Comparison of ENCODE assay signal across 30 cellular contexts in the genomic region with DNA sequence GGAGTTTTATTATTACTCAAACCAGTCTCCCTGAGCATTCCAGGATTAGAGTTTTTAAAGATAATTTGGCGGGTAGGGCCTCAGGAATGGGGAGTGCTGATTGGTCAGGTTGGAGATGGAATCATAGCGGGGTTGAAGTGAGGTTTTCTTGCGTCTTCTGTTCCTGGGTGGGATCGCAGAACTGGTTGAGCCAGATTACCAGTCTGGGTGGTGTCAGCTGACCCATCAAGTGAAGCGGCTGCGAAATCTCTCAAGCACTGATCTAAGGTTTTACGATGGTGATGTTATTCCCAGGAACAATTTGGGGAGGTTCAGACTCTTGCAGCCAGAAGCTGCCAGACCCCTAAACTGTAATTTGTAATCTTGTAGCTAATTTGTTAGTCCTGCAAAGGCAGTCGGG.
"Had no signal": no experiment of that assay in that cellular context is flagged by ENCODE, and none has a peak within 500 bp of the region (broad histone marks: within the 10 kb centered on the region; RNA-seq: fewer than 3 reads in every experiment).

No MANE protein-coding gene starts in this region.

- H3K27me3 ChIP-seq: heart left ventricle, pancreas, right atrium auricular region, stomach, thyroid gland had no signal

- H3K9me3 Mint-ChIP-seq: activated CD4-positive, alpha-beta memory T cell treated with anti-CD3 and anti-CD28 coated beads, Interleukin-2, amount 10 ng/mL, durations not matched to agents 7 days and 5 days; activated naive CD4-positive, alpha-beta T cell treated with anti-CD3 and anti-CD28 coated beads, Interleukin-2, amount 10 ng/mL, durations not matched to agents 7 days and 5 days; activated naive CD8-positive, alpha-beta T cell treated with anti-CD3 and anti-CD28 coated beads, Interleukin-2, amount 10 ng/mL, durations not matched to agents 7 days and 5 days; activated T-cell treated with anti-CD3 and anti-CD28 coated beads, Interleukin-2, amount 50 U/mL, for 24 hours; effector memory CD8-positive, alpha-beta T cell; immature natural killer cell; naive B cell; neural crest cell; stimulated activated naive B cell treated with anti-CD40 and anti-IgM and Interleukin-4, amounts not matched to agents 10 μg/mL and 1 μg/mL and 100 μg/mL, for 72 hours; T-helper 2 cell treated with Interferon-gamma antibody and Interleukin-4, amounts not matched to agents 5 μg/mL and 100 μg/mL, for 36 hours had no signal

- H3K4me3 Mint-ChIP-seq: activated CD4-positive, alpha-beta memory T cell treated with anti-CD3 and anti-CD28 coated beads, Interleukin-2, amount 10 ng/mL, durations not matched to agents 7 days and 5 days; activated naive CD4-positive, alpha-beta T cell treated with anti-CD3 and anti-CD28 coated beads, Interleukin-2, amount 10 ng/mL, durations not matched to agents 7 days and 5 days; activated naive CD8-positive, alpha-beta T cell treated with anti-CD3 and anti-CD28 coated beads, Interleukin-2, amount 10 ng/mL, durations not matched to agents 7 days and 5 days; activated T-cell treated with anti-CD3 and anti-CD28 coated beads, Interleukin-2, amount 50 U/mL, for 24 hours; effector memory CD8-positive, alpha-beta T cell; immature natural killer cell; naive B cell; neural crest cell; stimulated activated naive B cell treated with anti-CD40 and anti-IgM and Interleukin-4, amounts not matched to agents 10 μg/mL and 1 μg/mL and 100 μg/mL, for 72 hours; T-helper 2 cell treated with Interferon-gamma antibody and Interleukin-4, amounts not matched to agents 5 μg/mL and 100 μg/mL, for 36 hours had no signal

- H3K27ac Mint-ChIP-seq: activated CD4-positive, alpha-beta memory T cell treated with anti-CD3 and anti-CD28 coated beads, Interleukin-2, amount 10 ng/mL, durations not matched to agents 7 days and 5 days; activated naive CD4-positive, alpha-beta T cell treated with anti-CD3 and anti-CD28 coated beads, Interleukin-2, amount 10 ng/mL, durations not matched to agents 7 days and 5 days; activated naive CD8-positive, alpha-beta T cell treated with anti-CD3 and anti-CD28 coated beads, Interleukin-2, amount 10 ng/mL, durations not matched to agents 7 days and 5 days; activated T-cell treated with anti-CD3 and anti-CD28 coated beads, Interleukin-2, amount 50 U/mL, for 24 hours; effector memory CD8-positive, alpha-beta T cell; immature natural killer cell; stimulated activated naive B cell treated with anti-CD40 and anti-IgM and Interleukin-4, amounts not matched to agents 10 μg/mL and 1 μg/mL and 100 μg/mL, for 72 hours; T-helper 2 cell treated with Interferon-gamma antibody and Interleukin-4, amounts not matched to agents 5 μg/mL and 100 μg/mL, for 36 hours had no signal

- H3K27ac ChIP-seq: heart left ventricle, lower lobe of right lung, pancreas, right atrium auricular region, stomach, thyroid gland had no signal

- H3K4me1 Mint-ChIP-seq: activated CD4-positive, alpha-beta memory T cell treated with anti-CD3 and anti-CD28 coated beads, Interleukin-2, amount 10 ng/mL, durations not matched to agents 7 days and 5 days; activated naive CD4-positive, alpha-beta T cell treated with anti-CD3 and anti-CD28 coated beads, Interleukin-2, amount 10 ng/mL, durations not matched to agents 7 days and 5 days; activated naive CD8-positive, alpha-beta T cell treated with anti-CD3 and anti-CD28 coated beads, Interleukin-2, amount 10 ng/mL, durations not matched to agents 7 days and 5 days; immature natural killer cell; naive B cell; stimulated activated naive B cell treated with anti-CD40 and anti-IgM and Interleukin-4, amounts not matched to agents 10 μg/mL and 1 μg/mL and 100 μg/mL, for 72 hours had no signal

- DNase-seq: activated CD4-positive, alpha-beta memory T cell treated with anti-CD3 and anti-CD28 coated beads, Interleukin-2, amount 10 ng/mL, durations not matched to agents 7 days and 5 days; activated CD4-positive, alpha-beta T cell treated with anti-CD3 and anti-CD28 coated beads for 48 hours; activated CD8-positive, alpha-beta memory T cell treated with anti-CD3 and anti-CD28 coated beads, Interleukin-2, amount 50 U/mL, for 48 hours; activated gamma-delta T cell; activated naive CD4-positive, alpha-beta T cell treated with anti-CD3 and anti-CD28 coated beads, Interleukin-2, amount 10 ng/mL, durations not matched to agents 7 days and 5 days; activated naive CD8-positive, alpha-beta T cell treated with anti-CD3 and anti-CD28 coated beads, Interleukin-2, amount 10 ng/mL, durations not matched to agents 7 days and 5 days; activated T-cell treated with anti-CD3 and anti-CD28 coated beads, Interleukin-2, amount 50 U/mL, for 24 hours; amniotic stem cell; caudate nucleus; cortex of kidney; effector memory CD8-positive, alpha-beta T cell; foreskin fibroblast; heart left ventricle; hypothalamus; immature natural killer cell; lower lobe of right lung; mesenchymal stem cell; naive B cell; nucleus accumbens; pancreas; stimulated activated CD4-positive, alpha-beta T cell treated with anti-CD3 and anti-CD28 coated beads, Interleukin-15, amount 100 ng/mL, for 24 hours; stimulated activated CD4-positive, alpha-beta T cell treated with anti-CD3 and anti-CD28 coated beads, Interleukin-2, amount 100 ng/mL, for 24 hours; stimulated activated naive B cell treated with anti-CD40 and anti-IgM and Interleukin-4, amounts not matched to agents 10 μg/mL and 1 μg/mL and 100 μg/mL, for 72 hours; stomach; T-helper 1 cell; thyroid gland had no signal

- H3K4me3 ChIP-seq: heart left ventricle, lower lobe of right lung, pancreas, right atrium auricular region, stomach, thyroid gland had no signal

- H3K36me3 Mint-ChIP-seq: activated naive CD4-positive, alpha-beta T cell treated with anti-CD3 and anti-CD28 coated beads, Interleukin-2, amount 10 ng/mL, durations not matched to agents 7 days and 5 days; activated naive CD8-positive, alpha-beta T cell treated with anti-CD3 and anti-CD28 coated beads, Interleukin-2, amount 10 ng/mL, durations not matched to agents 7 days and 5 days; immature natural killer cell; naive B cell; stimulated activated naive B cell treated with anti-CD40 and anti-IgM and Interleukin-4, amounts not matched to agents 10 μg/mL and 1 μg/mL and 100 μg/mL, for 72 hours had no signal

- H3K36me3 ChIP-seq: heart left ventricle, lower lobe of right lung, pancreas, right atrium auricular region, stomach, thyroid gland had no signal

- ATAC-seq: activated CD4-positive, CD25-positive, alpha-beta regulatory T cell treated with anti-CD3 and anti-CD28 coated beads, Interleukin-2, amount 50 U/mL, for 24 hours; effector memory CD8-positive, alpha-beta T cell; heart left ventricle; lower lobe of right lung; pancreas; stimulated activated naive B cell treated with anti-CD40 and anti-IgM and Interleukin-4, amounts not matched to agents 10 μg/mL and 1 μg/mL and 100 μg/mL, for 72 hours had no signal

- H3K4me1 ChIP-seq: heart left ventricle, lower lobe of right lung, pancreas, right atrium auricular region, stomach, thyroid gland had no signal

- H3K9me3 ChIP-seq: heart left ventricle, lower lobe of right lung, pancreas, right atrium auricular region, stomach, thyroid gland had no signal
